Comparison of ENCODE assay signal across 17 cellular contexts in genomic region chr20:37999526-38000263, GRCh38. TPM values are rescaled to one million over a fixed set of nuclear protein-coding genes. Genes with fewer than 3 reads are reported as not detected.
A peak's percentile ranks its signal among the peaks of the same experiment; 100 is the strongest.
DNase-seq lines count a peak whose midpoint lies in the region; ATAC-seq, FAIRE-seq and TF ChIP-seq lines count a peak whose summit lies in the region.
"Had no signal": no experiment of that assay in that cellular context is flagged by ENCODE, and none has a peak within 500 bp of the region (broad histone marks: within the 10 kb centered on the region; RNA-seq: fewer than 3 reads in every experiment).

No MANE protein-coding gene starts in this region.

- no peaks in the 10 kb centered on the region for H3K9me3 Mint-ChIP-seq in neural crest cell
- no peaks in the 10 kb centered on the region for H3K9me3 Mint-ChIP-seq in chondrocyte (ENCODE audit: low read depth)
- H3K9me3 Mint-ChIP-seq: activated naive CD4-positive, alpha-beta T cell treated with anti-CD3 and anti-CD28 coated beads, Interleukin-2, amount 10 ng/mL, durations not matched to agents 7 days and 5 days had no signal

- peaks cover 7% of the 10 kb centered on the region for H3K36me3 ChIP-seq in brain microvascular endothelial cell (replicated peaks)

- peaks cover 15% of the 10 kb centered on the region for H3K4me1 Mint-ChIP-seq in neural crest cell
- peaks cover 23% of the 10 kb centered on the region for H3K4me1 Mint-ChIP-seq in chondrocyte (ENCODE audit: low read depth)

- intact Hi-C loops in left ventricle myocardium superior (cut with micrococcal nuclease) = no loop called here

- peak; percentile 13 for FAIRE-seq in HTR-8/SVneo (lab: Jason Lieb, UNC)

- in situ Hi-C loops in brain microvascular endothelial cell (cut with HindIII; ENCODE audit: low pct_ligation_motif_present, low sequenced_read_pairs) = loop anchor here (10.0 kb wide), 1 partner anchor 85 kb away; no protein-coding TSS in a partner anchor

- H3K27me3 Mint-ChIP-seq in neural crest cell (ENCODE audit: low read depth) = no peaks in the 10 kb centered on the region
- no peaks in the 10 kb centered on the region for H3K27me3 Mint-ChIP-seq in chondrocyte (ENCODE audit: low read depth)
- H3K27me3 Mint-ChIP-seq: activated naive CD4-positive, alpha-beta T cell treated with anti-CD3 and anti-CD28 coated beads, Interleukin-2, amount 10 ng/mL, durations not matched to agents 7 days and 5 days had no signal

- H3K27ac Mint-ChIP-seq in neural crest cell (ENCODE audit: unreplicated experiment) = peak overlapping the region; percentile 28
- H3K27ac Mint-ChIP-seq in chondrocyte (ENCODE audit: unreplicated experiment) = no peak overlapping the region

- no peak for ATAC-seq in left ventricle myocardium superior
- ATAC-seq: left lung had no signal

- H3K36me3 Mint-ChIP-seq in neural crest cell (ENCODE audit: low read depth) = peaks cover 15% of the 10 kb centered on the region
- H3K36me3 Mint-ChIP-seq in chondrocyte (ENCODE audit: low read depth) = peaks cover 26% of the 10 kb centered on the region

- peak; percentile 70 for DNase-seq in CD1c-positive myeloid dendritic cell (ENCODE audit: extremely low spot score)
- DNase-seq in HTR-8/SVneo (ENCODE audit: insufficient read length, low spot score) = no peak
- DNase-seq in brain microvascular endothelial cell = no peak
- no peak for DNase-seq in neural crest cell (ENCODE audit: low read depth, low spot score)
- no peak for DNase-seq in left ventricle myocardium superior
- DNase-seq in GM03348 (ENCODE audit: low spot score) = no peak
- no peak for DNase-seq in chondrocyte (ENCODE audit: low spot score)
- DNase-seq: activated CD4-positive, CD25-positive, alpha-beta regulatory T cell treated with anti-CD3 and anti-CD28 coated beads, Interleukin-2, amount 50 U/mL, for 72 hours; activated naive CD4-positive, alpha-beta T cell treated with anti-CD3 and anti-CD28 coated beads, Interleukin-2, amount 10 ng/mL, durations not matched to agents 7 days and 5 days; Karpas-422; left lung; NCI-H1092 treated with DMSO at 0.1 percent for 48 hours; NCI-H2107; NCI-H69; stimulated activated CD4-positive, alpha-beta T cell treated with anti-CD3 and anti-CD28 coated beads, Interleukin-4, amount 100 ng/mL, for 1 hour; T-helper 9 cell had no signal

- H3K27ac ChIP-seq in brain microvascular endothelial cell = no peak overlapping the region
- H3K27ac ChIP-seq: left lung, SJSA1 had no signal

- H3K27me3 ChIP-seq in brain microvascular endothelial cell (replicated peaks) = no peaks in the 10 kb centered on the region
- H3K27me3 ChIP-seq: left lung, SJSA1 had no signal

- peak; percentile 48 for TF ChIP-seq CTCF in brain microvascular endothelial cell (IDR thresholded peaks at IDR 0.05; ENCODE audit: low read depth, low read length, missing control alignments)
- TF ChIP-seq CTCF in neural crest cell (conservative IDR thresholded peaks at IDR 0.05) = no peak
- TF ChIP-seq CTCF in chondrocyte (IDR thresholded peaks at IDR 0.05) = no peak

- H3K4me3 ChIP-seq in brain microvascular endothelial cell (ENCODE audit: low read depth, low read length) = no peak overlapping the region
- H3K4me3 ChIP-seq: left lung, SJSA1 had no signal

- H3K4me3 Mint-ChIP-seq in neural crest cell (no peak overlapping the region), chondrocyte (ENCODE audit: unreplicated experiment) (no peak overlapping the region)
- H3K4me3 Mint-ChIP-seq: activated naive CD4-positive, alpha-beta T cell treated with anti-CD3 and anti-CD28 coated beads, Interleukin-2, amount 10 ng/mL, durations not matched to agents 7 days and 5 days had no signal

RNA-seq across cellular contexts. Expression of gene TTI1, which starts 33.6 kb away (rescaled TPM):
- total RNA-seq in neural crest cell = 49.6 and 52.9 TPM in 2 replicates
- total RNA-seq in left ventricle myocardium superior = 12.5 TPM
- 10.6 to 16.1 TPM (median 10.8 TPM) in 3 replicates for total RNA-seq in chondrocyte

RNA-seq across cellular contexts. Expression of gene RPRD1B, which starts 33.9 kb away (rescaled TPM):
- 40.1 and 41.1 TPM in 2 replicates for total RNA-seq in neural crest cell
- total RNA-seq in left ventricle myocardium superior = 65.3 TPM
- total RNA-seq in chondrocyte = 16.9 to 21.6 TPM (median 19.3 TPM) in 3 replicates
